11 cellular contexts compared by ENCODE assay signal in the genomic region with DNA sequence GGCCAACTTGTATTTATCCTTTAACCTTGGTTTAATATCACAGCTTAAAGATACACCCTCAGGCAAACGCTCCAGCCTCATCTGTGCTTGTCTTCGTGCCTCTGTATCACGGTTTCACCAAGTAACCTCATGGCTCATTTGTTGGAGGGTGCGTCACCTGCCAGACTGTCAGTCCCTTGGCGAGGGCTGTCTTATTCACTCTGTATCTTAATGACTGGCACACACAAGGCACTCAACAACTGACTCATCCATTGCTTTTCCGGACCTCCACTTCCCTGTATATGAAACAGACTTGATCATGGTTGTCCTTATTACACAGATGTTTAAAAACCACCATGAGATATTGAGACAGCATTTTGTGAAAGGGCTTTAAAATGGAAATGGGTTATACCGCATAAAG. TPM values are rescaled to one million over a fixed set of nuclear protein-coding genes. Genes with fewer than 3 reads are reported as not detected.
DNase-seq lines count a peak whose midpoint lies in the region; ATAC-seq and TF ChIP-seq lines count a peak whose summit lies in the region.
"Had no signal": no experiment of that assay in that cellular context is flagged by ENCODE, and none has a peak within 500 bp of the region (broad histone marks: within the 10 kb centered on the region; RNA-seq: fewer than 3 reads in every experiment).

No MANE protein-coding gene starts in this region.

- in situ Hi-C loops in GM13976 (cut with MboI; ENCODE audit: low sequenced_read_pairs, unreplicated experiment): loop anchor here (5.0 kb wide), 1 partner anchor 68 kb away; no protein-coding TSS in a partner anchor

- intact Hi-C loops in vagina (cut with DNase I): loop anchor here (5.0 to 10.0 kb wide), 2 partner anchors 42 to 155 kb away; no protein-coding TSS in a partner anchor

- peaks cover 100% of the 10 kb centered on the region for H3K36me3 Mint-ChIP-seq in activated T-helper 17 cell treated with anti-CD3 and anti-CD28 coated beads, Interleukin-2, amount 50 U/mL, for 72 hours (ENCODE audit: low read depth)

- peak overlapping the region; percentile 70 for H3K4me3 Mint-ChIP-seq in activated T-helper 17 cell treated with anti-CD3 and anti-CD28 coated beads, Interleukin-2, amount 50 U/mL, for 72 hours

- DNase-seq in stimulated activated naive CD4-positive, alpha-beta T cell treated with Interleukin-2 at 50 U/mL for 16 hours (lab: John Stamatoyannopoulos, UW): peak; percentile 72
- no peak for DNase-seq in stimulated activated naive CD4-positive, alpha-beta T cell (lab: John Stamatoyannopoulos, UW)
- DNase-seq in vagina (ENCODE audit: extremely low spot score in 2 of 2): no peak
- DNase-seq in GM13976 (ENCODE audit: low spot score): no peak
- DNase-seq: BE2C, NCI-H2029 treated with DMSO at 0.1 percent for 48 hours had no signal

- H3K36me3 ChIP-seq in mucosa of rectum (ENCODE audit: control insufficient read depth in 2 of 2, insufficient read depth in 2 of 2, low read length in 2 of 2) (peaks cover 5 to 8% of the 10 kb centered on the region in 2 donors), vagina (no peaks in the 10 kb centered on the region)
- H3K36me3 ChIP-seq: BE2C had no signal

- H3K9me3 ChIP-seq in mucosa of rectum (ENCODE audit: control insufficient read depth in 2 of 2, low read length in 2 of 2): no peaks in the 10 kb centered on the region
- H3K9me3 ChIP-seq in vagina: no peaks in the 10 kb centered on the region
- H3K9me3 ChIP-seq: BE2C had no signal

- no peak for TF ChIP-seq POLR2A in vagina (IDR thresholded peaks at IDR 0.05)

- H3K4me1 ChIP-seq in mucosa of rectum (ENCODE audit: control insufficient read depth in 2 of 2, insufficient read depth in 2 of 2, low read length in 2 of 2) (peaks cover 8 to 16% of the 10 kb centered on the region in 2 donors), vagina (peaks cover 25% of the 10 kb centered on the region)
- H3K4me1 ChIP-seq: BE2C had no signal

- no peaks in the 10 kb centered on the region for H3K27me3 ChIP-seq in mucosa of rectum (ENCODE audit: control insufficient read depth in 2 of 2, insufficient read depth in 2 of 2, low read length in 2 of 2)
- no peaks in the 10 kb centered on the region for H3K27me3 ChIP-seq in vagina

- no peak overlapping the region for H3K9ac ChIP-seq in mucosa of rectum (ENCODE audit: low read depth in 1 of 2, low read length in 2 of 2)

- H3K27ac ChIP-seq in mucosa of rectum (ENCODE audit: low read depth in 2 of 2, low read length in 2 of 2): peak overlapping the region; percentile 34 to 48
- peak overlapping the region; percentile 58 for H3K27ac ChIP-seq in vagina

- peak overlapping the region; percentile 84 for H3K27ac Mint-ChIP-seq in activated T-helper 17 cell treated with anti-CD3 and anti-CD28 coated beads, Interleukin-2, amount 50 U/mL, for 72 hours

- H3K4me1 Mint-ChIP-seq in activated T-helper 17 cell treated with anti-CD3 and anti-CD28 coated beads, Interleukin-2, amount 50 U/mL, for 72 hours: peaks cover 64% of the 10 kb centered on the region

- ATAC-seq in activated T-helper 17 cell treated with anti-CD3 and anti-CD28 coated beads, Interleukin-2, amount 50 U/mL, for 72 hours (replicated peaks): peak; percentile 92
- ATAC-seq in HG02759 (IDR thresholded peaks at IDR 0.05; ENCODE audit: unreplicated experiment) (no peak), GM19395 (IDR thresholded peaks at IDR 0.05; ENCODE audit: unreplicated experiment) (no peak)

- H3K4me3 ChIP-seq in mucosa of rectum (ENCODE audit: low read length in 2 of 2) (no peak overlapping the region), vagina (no peak overlapping the region)

- no peaks in the 10 kb centered on the region for H3K9me3 Mint-ChIP-seq in activated T-helper 17 cell treated with anti-CD3 and anti-CD28 coated beads, Interleukin-2, amount 50 U/mL, for 72 hours

- no peaks in the 10 kb centered on the region for H3K27me3 Mint-ChIP-seq in activated T-helper 17 cell treated with anti-CD3 and anti-CD28 coated beads, Interleukin-2, amount 50 U/mL, for 72 hours

- TF ChIP-seq CTCF in vagina (IDR thresholded peaks at IDR 0.05) (no peak), GM13976 (IDR thresholded peaks at IDR 0.05; ENCODE audit: borderline replicate concordance, control extremely low read depth, extremely low read depth, insufficient read depth, missing control alignments) (no peak)

RNA-seq across cellular contexts. Expression of a gene that starts 28.0 kb away (rescaled TPM):
- total RNA-seq in activated T-helper 17 cell treated with anti-CD3 and anti-CD28 coated beads, Interleukin-2, amount 50 U/mL, for 72 hours: 100 to 1,000 TPM; 202 to 204 TPM
- 25.5 TPM for total RNA-seq in vagina

RNA-seq across cellular contexts. Expression of a gene that starts 36.8 kb away (rescaled TPM):
- total RNA-seq in activated T-helper 17 cell treated with anti-CD3 and anti-CD28 coated beads, Interleukin-2, amount 50 U/mL, for 72 hours: not detected
- total RNA-seq in vagina: not detected
- total RNA-seq: T-helper 1 cell treated with Interleukin-12 subunit alpha and Interleukin-12 subunit beta and Interleukin-4 antibody, amounts not matched to agents 30 ng/mL and 1 ng/mL, for 36 hours had no signal
